ENCODE assay signal across 1 cellular context in the genomic region with DNA sequence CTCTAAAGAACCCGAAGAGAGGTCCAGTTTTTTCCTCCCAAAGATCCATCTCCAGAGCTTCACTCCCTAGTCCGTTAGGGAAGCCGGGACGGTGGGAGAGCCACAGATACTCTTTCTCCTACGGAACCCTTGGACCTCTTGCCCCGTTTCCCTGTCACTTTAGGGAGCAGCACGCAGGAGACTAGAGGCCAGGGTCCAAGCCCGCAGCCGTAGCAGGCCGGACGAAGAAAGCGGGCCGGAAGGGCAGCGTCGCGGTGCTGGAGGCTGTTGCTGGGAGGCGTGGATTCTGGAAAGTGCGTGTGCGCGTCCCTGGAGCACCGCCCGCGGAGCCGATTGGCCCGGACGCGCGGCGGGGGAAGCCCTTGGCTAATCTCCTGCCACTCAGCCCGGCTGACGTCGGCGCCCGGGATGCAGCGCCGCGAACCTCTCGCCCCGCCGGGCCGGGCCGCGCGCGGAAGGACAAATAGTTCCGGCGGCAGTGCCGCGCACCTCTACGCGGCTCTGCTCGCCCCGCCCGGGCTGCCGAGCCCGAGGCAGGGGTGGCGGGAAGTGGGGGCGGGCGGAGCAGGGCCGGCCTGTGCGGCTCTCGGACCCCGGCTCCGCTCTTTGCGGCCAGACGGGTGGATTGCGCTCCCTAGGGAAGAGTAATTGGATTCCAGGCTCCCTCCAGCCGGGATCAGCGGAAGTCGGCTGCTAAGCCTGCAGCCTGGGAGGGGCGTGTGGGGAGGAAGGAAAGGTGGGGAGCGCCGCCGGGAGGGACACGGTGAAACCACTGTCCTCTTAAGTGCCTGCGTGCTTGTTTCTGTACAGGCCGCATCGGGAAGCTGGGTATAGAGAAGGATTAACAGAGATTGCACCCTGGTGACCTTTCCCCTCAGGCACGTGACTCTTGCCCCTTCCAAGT.
A peak's percentile ranks its signal among the peaks of the same experiment; 100 is the strongest.
TF ChIP-seq lines count a peak whose summit lies in the region.

No MANE protein-coding gene starts in this region.

TF ChIP-seq in HepG2, 621 proteins besides CTCF, POLR2A, EP300 and RAD21 (continued from another document and continues in another):
- TF ChIP-seq, protein P1, sequence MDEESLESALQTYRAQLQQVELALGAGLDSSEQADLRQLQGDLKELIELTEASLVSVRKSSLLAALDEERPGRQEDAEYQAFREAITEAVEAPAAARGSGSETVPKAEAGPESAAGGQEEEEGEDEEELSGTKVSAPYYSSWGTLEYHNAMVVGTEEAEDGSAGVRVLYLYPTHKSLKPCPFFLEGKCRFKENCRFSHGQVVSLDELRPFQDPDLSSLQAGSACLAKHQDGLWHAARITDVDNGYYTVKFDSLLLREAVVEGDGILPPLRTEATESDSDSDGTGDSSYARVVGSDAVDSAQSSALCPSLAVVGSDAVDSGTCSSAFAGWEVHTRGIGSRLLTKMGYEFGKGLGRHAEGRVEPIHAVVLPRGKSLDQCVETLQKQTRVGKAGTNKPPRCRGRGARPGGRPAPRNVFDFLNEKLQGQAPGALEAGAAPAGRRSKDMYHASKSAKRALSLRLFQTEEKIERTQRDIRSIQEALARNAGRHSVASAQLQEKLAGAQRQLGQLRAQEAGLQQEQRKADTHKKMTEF (CRISPR knock-in tag; IDR thresholded peaks at IDR 0.05), result peak; percentile 98
- no peak for TF ChIP-seq ZNF720 (CRISPR knock-in tag; IDR thresholded peaks at IDR 0.05)
- peak; percentile 86 for TF ChIP-seq CHD2 (IDR thresholded peaks at IDR 0.05; ENCODE audit: low read depth, low read length)
- no peak for TF ChIP-seq DPF2 (CRISPR knock-in tag; IDR thresholded peaks at IDR 0.05; ENCODE audit: borderline replicate concordance, low read depth)
- peak; percentile 61 for TF ChIP-seq HDAC2 (CRISPR knock-in tag; IDR thresholded peaks at IDR 0.05)
- 0 out of 2 replicates have a peak, but pooled peaks have one; percentile 78 for TF ChIP-seq ZNF782 (CRISPR knock-in tag; IDR thresholded peaks at IDR 0.05; ENCODE audit: borderline replicate concordance)
- no peak for TF ChIP-seq IKZF4 (CRISPR knock-in tag; IDR thresholded peaks at IDR 0.05; ENCODE audit: borderline replicate concordance, low read depth, not compliant biosample characterization)
- peak; percentile 92 for TF ChIP-seq BHLHE40 (IDR thresholded peaks at IDR 0.05; ENCODE audit: low read length)
- no peak for TF ChIP-seq MTA3 (CRISPR knock-in tag; IDR thresholded peaks at IDR 0.05)
- no peak for TF ChIP-seq HNRNPH1 (optimal IDR thresholded peaks at IDR 0.05; ENCODE audit: low read depth, low read length)
- TF ChIP-seq ZNF34 (CRISPR knock-in tag; IDR thresholded peaks at IDR 0.05; ENCODE audit: borderline replicate concordance), result no peak
- TF ChIP-seq, protein P2, sequence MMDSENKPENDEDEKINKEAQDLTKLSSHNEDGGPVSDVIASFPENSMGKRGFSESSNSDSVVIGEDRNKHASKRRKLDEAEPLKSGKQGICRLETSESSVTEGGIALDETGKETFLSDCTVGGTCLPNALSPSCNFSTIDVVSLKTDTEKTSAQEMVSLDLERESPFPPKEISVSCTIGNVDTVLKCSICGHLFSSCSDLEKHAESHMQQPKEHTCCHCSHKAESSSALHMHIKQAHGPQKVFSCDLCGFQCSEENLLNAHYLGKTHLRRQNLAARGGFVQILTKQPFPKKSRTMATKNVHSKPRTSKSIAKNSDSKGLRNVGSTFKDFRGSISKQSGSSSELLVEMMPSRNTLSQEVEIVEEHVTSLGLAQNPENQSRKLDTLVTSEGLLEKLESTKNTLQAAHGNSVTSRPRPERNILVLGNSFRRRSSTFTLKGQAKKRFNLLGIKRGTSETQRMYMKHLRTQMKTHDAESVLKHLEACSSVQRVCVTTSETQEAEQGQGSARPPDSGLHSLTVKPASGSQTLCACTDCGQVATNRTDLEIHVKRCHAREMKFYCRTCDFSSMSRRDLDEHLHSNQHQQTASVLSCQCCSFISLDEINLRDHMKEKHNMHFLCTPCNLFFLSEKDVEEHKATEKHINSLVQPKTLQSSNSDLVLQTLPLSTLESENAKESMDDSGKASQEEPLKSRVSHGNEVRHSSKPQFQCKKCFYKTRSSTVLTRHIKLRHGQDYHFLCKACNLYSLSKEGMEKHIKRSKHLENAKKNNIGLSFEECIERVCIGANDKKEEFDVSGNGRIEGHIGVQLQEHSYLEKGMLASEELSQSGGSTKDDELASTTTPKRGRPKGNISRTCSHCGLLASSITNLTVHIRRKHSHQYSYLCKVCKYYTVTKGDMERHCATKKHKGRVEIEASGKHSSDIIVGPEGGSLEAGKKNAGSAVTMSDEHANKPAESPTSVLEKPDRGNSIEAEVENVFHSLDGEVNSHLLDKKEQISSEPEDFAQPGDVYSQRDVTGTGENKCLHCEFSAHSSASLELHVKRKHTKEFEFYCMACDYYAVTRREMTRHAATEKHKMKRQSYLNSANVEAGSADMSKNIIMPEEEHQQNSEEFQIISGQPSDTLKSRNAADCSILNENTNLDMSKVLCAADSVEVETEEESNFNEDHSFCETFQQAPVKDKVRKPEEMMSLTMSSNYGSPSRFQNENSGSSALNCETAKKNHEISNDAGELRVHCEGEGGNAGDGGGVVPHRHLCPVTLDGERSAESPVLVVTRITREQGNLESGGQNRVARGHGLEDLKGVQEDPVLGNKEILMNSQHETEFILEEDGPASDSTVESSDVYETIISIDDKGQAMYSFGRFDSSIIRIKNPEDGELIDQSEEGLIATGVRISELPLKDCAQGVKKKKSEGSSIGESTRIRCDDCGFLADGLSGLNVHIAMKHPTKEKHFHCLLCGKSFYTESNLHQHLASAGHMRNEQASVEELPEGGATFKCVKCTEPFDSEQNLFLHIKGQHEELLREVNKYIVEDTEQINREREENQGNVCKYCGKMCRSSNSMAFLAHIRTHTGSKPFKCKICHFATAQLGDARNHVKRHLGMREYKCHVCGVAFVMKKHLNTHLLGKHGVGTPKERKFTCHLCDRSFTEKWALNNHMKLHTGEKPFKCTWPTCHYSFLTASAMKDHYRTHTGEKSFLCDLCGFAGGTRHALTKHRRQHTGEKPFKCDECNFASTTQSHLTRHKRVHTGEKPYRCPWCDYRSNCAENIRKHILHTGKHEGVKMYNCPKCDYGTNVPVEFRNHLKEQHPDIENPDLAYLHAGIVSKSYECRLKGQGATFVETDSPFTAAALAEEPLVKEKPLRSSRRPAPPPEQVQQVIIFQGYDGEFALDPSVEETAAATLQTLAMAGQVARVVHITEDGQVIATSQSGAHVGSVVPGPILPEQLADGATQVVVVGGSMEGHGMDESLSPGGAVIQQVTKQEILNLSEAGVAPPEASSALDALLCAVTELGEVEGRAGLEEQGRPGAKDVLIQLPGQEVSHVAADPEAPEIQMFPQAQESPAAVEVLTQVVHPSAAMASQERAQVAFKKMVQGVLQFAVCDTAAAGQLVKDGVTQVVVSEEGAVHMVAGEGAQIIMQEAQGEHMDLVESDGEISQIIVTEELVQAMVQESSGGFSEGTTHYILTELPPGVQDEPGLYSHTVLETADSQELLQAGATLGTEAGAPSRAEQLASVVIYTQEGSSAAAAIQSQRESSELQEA (CRISPR knock-in tag; IDR thresholded peaks at IDR 0.05; ENCODE audit: not compliant biosample characterization), result peak; percentile 89
- TF ChIP-seq, protein P3, sequence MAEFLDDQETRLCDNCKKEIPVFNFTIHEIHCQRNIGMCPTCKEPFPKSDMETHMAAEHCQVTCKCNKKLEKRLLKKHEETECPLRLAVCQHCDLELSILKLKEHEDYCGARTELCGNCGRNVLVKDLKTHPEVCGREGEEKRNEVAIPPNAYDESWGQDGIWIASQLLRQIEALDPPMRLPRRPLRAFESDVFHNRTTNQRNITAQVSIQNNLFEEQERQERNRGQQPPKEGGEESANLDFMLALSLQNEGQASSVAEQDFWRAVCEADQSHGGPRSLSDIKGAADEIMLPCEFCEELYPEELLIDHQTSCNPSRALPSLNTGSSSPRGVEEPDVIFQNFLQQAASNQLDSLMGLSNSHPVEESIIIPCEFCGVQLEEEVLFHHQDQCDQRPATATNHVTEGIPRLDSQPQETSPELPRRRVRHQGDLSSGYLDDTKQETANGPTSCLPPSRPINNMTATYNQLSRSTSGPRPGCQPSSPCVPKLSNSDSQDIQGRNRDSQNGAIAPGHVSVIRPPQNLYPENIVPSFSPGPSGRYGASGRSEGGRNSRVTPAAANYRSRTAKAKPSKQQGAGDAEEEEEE (CRISPR knock-in tag; IDR thresholded peaks at IDR 0.05; ENCODE audit: borderline replicate concordance), result no peak
- TF ChIP-seq, protein P4, sequence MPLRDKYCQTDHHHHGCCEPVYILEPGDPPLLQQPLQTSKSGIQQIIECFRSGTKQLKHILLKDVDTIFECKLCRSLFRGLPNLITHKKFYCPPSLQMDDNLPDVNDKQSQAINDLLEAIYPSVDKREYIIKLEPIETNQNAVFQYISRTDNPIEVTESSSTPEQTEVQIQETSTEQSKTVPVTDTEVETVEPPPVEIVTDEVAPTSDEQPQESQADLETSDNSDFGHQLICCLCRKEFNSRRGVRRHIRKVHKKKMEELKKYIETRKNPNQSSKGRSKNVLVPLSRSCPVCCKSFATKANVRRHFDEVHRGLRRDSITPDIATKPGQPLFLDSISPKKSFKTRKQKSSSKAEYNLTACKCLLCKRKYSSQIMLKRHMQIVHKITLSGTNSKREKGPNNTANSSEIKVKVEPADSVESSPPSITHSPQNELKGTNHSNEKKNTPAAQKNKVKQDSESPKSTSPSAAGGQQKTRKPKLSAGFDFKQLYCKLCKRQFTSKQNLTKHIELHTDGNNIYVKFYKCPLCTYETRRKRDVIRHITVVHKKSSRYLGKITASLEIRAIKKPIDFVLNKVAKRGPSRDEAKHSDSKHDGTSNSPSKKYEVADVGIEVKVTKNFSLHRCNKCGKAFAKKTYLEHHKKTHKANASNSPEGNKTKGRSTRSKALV (CRISPR knock-in tag; IDR thresholded peaks at IDR 0.05), result no peak
- no peak for TF ChIP-seq ZFP90 (CRISPR knock-in tag; IDR thresholded peaks at IDR 0.05; ENCODE audit: borderline replicate concordance)
- peak; percentile 98 for TF ChIP-seq ZNF224 (CRISPR knock-in tag; IDR thresholded peaks at IDR 0.05)
- TF ChIP-seq ZNF564 (CRISPR knock-in tag; IDR thresholded peaks at IDR 0.05), result peak; percentile 94
- TF ChIP-seq ZNF17 (CRISPR knock-in tag; IDR thresholded peaks at IDR 0.05), result 0 out of 2 replicates have a peak, but pooled peaks have one; percentile 5
- TF ChIP-seq XBP1 (CRISPR knock-in tag; IDR thresholded peaks at IDR 0.05), result no peak
- no peak for TF ChIP-seq RAD51 (IDR thresholded peaks at IDR 0.05; ENCODE audit: borderline replicate concordance)
- TF ChIP-seq ARNTL (CRISPR knock-in tag; IDR thresholded peaks at IDR 0.05), result peak; percentile 67
- TF ChIP-seq, protein P5, sequence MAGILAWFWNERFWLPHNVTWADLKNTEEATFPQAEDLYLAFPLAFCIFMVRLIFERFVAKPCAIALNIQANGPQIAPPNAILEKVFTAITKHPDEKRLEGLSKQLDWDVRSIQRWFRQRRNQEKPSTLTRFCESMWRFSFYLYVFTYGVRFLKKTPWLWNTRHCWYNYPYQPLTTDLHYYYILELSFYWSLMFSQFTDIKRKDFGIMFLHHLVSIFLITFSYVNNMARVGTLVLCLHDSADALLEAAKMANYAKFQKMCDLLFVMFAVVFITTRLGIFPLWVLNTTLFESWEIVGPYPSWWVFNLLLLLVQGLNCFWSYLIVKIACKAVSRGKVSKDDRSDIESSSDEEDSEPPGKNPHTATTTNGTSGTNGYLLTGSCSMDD (CRISPR knock-in tag; IDR thresholded peaks at IDR 0.05), result no peak
- TF ChIP-seq HES4 (CRISPR knock-in tag; IDR thresholded peaks at IDR 0.05; ENCODE audit: borderline replicate concordance), result peak; percentile 89
- no peak for TF ChIP-seq KDM6A (CRISPR knock-in tag; IDR thresholded peaks at IDR 0.05; ENCODE audit: low read depth)
- no peak for TF ChIP-seq NFE2L2 (IDR thresholded peaks at IDR 0.05; ENCODE audit: low read length)
- TF ChIP-seq MAFF (IDR thresholded peaks at IDR 0.05; ENCODE audit: low read depth, low read length), result no peak
- TF ChIP-seq ZNF207 (IDR thresholded peaks at IDR 0.05; ENCODE audit: borderline replicate concordance), result no peak
- peak; percentile 26; the same call in 1 of the 2 replicates for TF ChIP-seq PCBP1 (IDR thresholded peaks at IDR 0.05; ENCODE audit: borderline replicate concordance, low read depth, low read length)
- TF ChIP-seq, protein P6, sequence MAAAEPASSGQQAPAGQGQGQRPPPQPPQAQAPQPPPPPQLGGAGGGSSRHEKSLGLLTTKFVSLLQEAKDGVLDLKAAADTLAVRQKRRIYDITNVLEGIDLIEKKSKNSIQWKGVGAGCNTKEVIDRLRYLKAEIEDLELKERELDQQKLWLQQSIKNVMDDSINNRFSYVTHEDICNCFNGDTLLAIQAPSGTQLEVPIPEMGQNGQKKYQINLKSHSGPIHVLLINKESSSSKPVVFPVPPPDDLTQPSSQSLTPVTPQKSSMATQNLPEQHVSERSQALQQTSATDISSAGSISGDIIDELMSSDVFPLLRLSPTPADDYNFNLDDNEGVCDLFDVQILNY (CRISPR knock-in tag; conservative IDR thresholded peaks at IDR 0.05), result peak; percentile 86; the same call in 1 of the 2 replicates
- no peak; the same call in 1 of the 2 replicates for TF ChIP-seq PRMT3 (CRISPR knock-in tag; IDR thresholded peaks at IDR 0.05; ENCODE audit: borderline replicate concordance, low read depth)
- TF ChIP-seq RFXAP (CRISPR knock-in tag; IDR thresholded peaks at IDR 0.05; ENCODE audit: borderline replicate concordance), result peak; percentile 99
- TF ChIP-seq ZNF616 (CRISPR knock-in tag; IDR thresholded peaks at IDR 0.05; ENCODE audit: low read depth), result peak; percentile 47; the same call in 1 of the 2 replicates
- TF ChIP-seq NRL (CRISPR knock-in tag; IDR thresholded peaks at IDR 0.05; ENCODE audit: borderline replicate concordance), result peak; percentile 96
- no peak for TF ChIP-seq ZNF232 (CRISPR knock-in tag; IDR thresholded peaks at IDR 0.05; ENCODE audit: borderline replicate concordance)
- TF ChIP-seq SRSF4 (IDR thresholded peaks at IDR 0.05; ENCODE audit: low read depth, low read length, poor library complexity, severe bottlenecking), result no peak
- peak; percentile 82; the same call in 1 of the 2 replicates for TF ChIP-seq ZNF788 (CRISPR knock-in tag; IDR thresholded peaks at IDR 0.05; ENCODE audit: borderline replicate concordance)
- TF ChIP-seq, protein P7, sequence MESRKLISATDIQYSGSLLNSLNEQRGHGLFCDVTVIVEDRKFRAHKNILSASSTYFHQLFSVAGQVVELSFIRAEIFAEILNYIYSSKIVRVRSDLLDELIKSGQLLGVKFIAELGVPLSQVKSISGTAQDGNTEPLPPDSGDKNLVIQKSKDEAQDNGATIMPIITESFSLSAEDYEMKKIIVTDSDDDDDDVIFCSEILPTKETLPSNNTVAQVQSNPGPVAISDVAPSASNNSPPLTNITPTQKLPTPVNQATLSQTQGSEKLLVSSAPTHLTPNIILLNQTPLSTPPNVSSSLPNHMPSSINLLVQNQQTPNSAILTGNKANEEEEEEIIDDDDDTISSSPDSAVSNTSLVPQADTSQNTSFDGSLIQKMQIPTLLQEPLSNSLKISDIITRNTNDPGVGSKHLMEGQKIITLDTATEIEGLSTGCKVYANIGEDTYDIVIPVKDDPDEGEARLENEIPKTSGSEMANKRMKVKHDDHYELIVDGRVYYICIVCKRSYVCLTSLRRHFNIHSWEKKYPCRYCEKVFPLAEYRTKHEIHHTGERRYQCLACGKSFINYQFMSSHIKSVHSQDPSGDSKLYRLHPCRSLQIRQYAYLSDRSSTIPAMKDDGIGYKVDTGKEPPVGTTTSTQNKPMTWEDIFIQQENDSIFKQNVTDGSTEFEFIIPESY (CRISPR knock-in tag; IDR thresholded peaks at IDR 0.05), result no peak
